In the genomic region with DNA sequence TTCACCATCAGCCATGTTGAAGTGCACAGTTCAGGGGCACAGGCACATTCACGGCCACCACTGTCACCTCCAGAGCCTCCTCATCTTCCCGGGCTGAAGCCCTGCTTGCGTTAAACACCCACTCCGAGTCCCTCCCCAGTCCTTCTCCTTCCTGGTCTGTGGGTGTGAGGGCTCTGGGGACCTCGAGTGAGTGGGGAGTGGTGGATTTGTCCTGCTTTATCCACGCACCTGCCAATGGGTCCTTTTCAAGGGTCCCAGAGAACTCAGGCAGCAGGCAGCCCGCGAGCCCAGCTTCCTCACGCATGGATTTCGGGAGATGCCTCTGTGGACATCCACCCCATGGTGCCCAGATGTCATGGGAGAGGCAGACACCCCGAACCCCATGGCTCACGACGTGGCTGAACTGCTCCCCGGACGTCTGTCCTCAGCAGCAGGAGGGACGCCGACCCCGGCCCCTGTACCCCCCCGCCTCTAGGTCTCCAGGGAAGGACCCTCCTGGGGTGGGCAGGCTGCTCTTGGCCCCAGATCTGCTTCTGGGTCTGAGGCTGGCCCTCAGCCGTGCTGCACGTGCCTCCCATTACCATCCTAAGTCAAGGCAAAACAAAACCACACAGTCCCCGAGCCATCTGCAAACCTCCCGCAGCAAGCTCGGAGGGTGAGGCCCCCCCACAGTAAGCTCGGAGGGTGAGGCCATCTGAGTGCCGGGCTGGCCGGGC, we compare ENCODE assay signal across 1 cellular context.
TF ChIP-seq lines count a peak whose summit lies in the region.

No MANE protein-coding gene starts in this region.

TF ChIP-seq in HepG2, 621 proteins besides CTCF, POLR2A, EP300 and RAD21 (continued from another document and continues in another):
- TF ChIP-seq ZBTB7B (CRISPR knock-in tag; IDR thresholded peaks at IDR 0.05) = no peak
- no peak for TF ChIP-seq PRDM4 (CRISPR knock-in tag; IDR thresholded peaks at IDR 0.05; ENCODE audit: borderline replicate concordance)
- TF ChIP-seq ZSCAN31 (CRISPR knock-in tag; IDR thresholded peaks at IDR 0.05; ENCODE audit: low read depth) = peak; percentile 59
- TF ChIP-seq NFIC (IDR thresholded peaks at IDR 0.05; ENCODE audit: low read length) = no peak
- TF ChIP-seq, protein P1, sequence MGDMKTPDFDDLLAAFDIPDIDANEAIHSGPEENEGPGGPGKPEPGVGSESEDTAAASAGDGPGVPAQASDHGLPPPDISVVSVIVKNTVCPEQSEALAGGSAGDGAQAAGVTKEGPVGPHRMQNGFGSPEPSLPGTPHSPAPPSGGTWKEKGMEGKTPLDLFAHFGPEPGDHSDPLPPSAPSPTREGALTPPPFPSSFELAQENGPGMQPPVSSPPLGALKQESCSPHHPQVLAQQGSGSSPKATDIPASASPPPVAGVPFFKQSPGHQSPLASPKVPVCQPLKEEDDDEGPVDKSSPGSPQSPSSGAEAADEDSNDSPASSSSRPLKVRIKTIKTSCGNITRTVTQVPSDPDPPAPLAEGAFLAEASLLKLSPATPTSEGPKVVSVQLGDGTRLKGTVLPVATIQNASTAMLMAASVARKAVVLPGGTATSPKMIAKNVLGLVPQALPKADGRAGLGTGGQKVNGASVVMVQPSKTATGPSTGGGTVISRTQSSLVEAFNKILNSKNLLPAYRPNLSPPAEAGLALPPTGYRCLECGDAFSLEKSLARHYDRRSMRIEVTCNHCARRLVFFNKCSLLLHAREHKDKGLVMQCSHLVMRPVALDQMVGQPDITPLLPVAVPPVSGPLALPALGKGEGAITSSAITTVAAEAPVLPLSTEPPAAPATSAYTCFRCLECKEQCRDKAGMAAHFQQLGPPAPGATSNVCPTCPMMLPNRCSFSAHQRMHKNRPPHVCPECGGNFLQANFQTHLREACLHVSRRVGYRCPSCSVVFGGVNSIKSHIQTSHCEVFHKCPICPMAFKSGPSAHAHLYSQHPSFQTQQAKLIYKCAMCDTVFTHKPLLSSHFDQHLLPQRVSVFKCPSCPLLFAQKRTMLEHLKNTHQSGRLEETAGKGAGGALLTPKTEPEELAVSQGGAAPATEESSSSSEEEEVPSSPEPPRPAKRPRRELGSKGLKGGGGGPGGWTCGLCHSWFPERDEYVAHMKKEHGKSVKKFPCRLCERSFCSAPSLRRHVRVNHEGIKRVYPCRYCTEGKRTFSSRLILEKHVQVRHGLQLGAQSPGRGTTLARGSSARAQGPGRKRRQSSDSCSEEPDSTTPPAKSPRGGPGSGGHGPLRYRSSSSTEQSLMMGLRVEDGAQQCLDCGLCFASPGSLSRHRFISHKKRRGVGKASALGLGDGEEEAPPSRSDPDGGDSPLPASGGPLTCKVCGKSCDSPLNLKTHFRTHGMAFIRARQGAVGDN (CRISPR knock-in tag; IDR thresholded peaks at IDR 0.05) = peak; percentile 69; the same call in 1 of the 2 replicates
- TF ChIP-seq THRA (CRISPR knock-in tag; IDR thresholded peaks at IDR 0.05; ENCODE audit: borderline replicate concordance) = no peak
- TF ChIP-seq SIN3B (IDR thresholded peaks at IDR 0.05; ENCODE audit: low read length) = no peak
- TF ChIP-seq, protein P2, sequence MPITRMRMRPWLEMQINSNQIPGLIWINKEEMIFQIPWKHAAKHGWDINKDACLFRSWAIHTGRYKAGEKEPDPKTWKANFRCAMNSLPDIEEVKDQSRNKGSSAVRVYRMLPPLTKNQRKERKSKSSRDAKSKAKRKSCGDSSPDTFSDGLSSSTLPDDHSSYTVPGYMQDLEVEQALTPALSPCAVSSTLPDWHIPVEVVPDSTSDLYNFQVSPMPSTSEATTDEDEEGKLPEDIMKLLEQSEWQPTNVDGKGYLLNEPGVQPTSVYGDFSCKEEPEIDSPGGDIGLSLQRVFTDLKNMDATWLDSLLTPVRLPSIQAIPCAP (CRISPR knock-in tag; IDR thresholded peaks at IDR 0.05; ENCODE audit: low read depth) = no peak
- no peak for TF ChIP-seq GMEB2 (CRISPR knock-in tag; IDR thresholded peaks at IDR 0.05; ENCODE audit: low read depth)
- TF ChIP-seq, protein P3, sequence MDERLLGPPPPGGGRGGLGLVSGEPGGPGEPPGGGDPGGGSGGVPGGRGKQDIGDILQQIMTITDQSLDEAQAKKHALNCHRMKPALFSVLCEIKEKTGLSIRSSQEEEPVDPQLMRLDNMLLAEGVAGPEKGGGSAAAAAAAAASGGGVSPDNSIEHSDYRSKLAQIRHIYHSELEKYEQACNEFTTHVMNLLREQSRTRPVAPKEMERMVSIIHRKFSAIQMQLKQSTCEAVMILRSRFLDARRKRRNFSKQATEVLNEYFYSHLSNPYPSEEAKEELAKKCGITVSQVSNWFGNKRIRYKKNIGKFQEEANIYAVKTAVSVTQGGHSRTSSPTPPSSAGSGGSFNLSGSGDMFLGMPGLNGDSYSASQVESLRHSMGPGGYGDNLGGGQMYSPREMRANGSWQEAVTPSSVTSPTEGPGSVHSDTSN (CRISPR knock-in tag; IDR thresholded peaks at IDR 0.05) = no peak
- TF ChIP-seq ZNF331 (CRISPR knock-in tag; IDR thresholded peaks at IDR 0.05) = no peak
- TF ChIP-seq HNF4A (CRISPR knock-in tag; IDR thresholded peaks at IDR 0.05) = no peak
- TF ChIP-seq ZNF256 (CRISPR knock-in tag; conservative IDR thresholded peaks at IDR 0.05) = no peak
- no peak for TF ChIP-seq ZEB1 (IDR thresholded peaks at IDR 0.05; ENCODE audit: insufficient replicate concordance, low read depth)
- TF ChIP-seq, protein P4, sequence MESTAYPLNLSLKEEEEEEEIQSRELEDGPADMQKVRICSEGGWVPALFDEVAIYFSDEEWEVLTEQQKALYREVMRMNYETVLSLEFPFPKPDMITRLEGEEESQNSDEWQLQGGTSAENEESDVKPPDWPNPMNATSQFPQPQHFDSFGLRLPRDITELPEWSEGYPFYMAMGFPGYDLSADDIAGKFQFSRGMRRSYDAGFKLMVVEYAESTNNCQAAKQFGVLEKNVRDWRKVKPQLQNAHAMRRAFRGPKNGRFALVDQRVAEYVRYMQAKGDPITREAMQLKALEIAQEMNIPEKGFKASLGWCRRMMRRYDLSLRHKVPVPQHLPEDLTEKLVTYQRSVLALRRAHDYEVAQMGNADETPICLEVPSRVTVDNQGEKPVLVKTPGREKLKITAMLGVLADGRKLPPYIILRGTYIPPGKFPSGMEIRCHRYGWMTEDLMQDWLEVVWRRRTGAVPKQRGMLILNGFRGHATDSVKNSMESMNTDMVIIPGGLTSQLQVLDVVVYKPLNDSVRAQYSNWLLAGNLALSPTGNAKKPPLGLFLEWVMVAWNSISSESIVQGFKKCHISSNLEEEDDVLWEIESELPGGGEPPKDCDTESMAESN (CRISPR knock-in tag; conservative IDR thresholded peaks at IDR 0.05) = peak; percentile 63; the same call in 1 of the 2 replicates
- TF ChIP-seq ZNF432 (CRISPR knock-in tag; IDR thresholded peaks at IDR 0.05; ENCODE audit: borderline replicate concordance) = no peak
- no peak for TF ChIP-seq MYNN (CRISPR knock-in tag; IDR thresholded peaks at IDR 0.05; ENCODE audit: low read depth)
- TF ChIP-seq BORCS8-MEF2B (CRISPR knock-in tag; IDR thresholded peaks at IDR 0.05) = no peak
- TF ChIP-seq ARNT2 (CRISPR knock-in tag; IDR thresholded peaks at IDR 0.05; ENCODE audit: low read depth) = 0 out of 2 replicates have a peak, but pooled peaks have one; percentile 41
- TF ChIP-seq CBFB (CRISPR knock-in tag; IDR thresholded peaks at IDR 0.05) = no peak
- TF ChIP-seq EED (CRISPR knock-in tag; IDR thresholded peaks at IDR 0.05) = no peak
- no peak for TF ChIP-seq ZNF737 (CRISPR knock-in tag; IDR thresholded peaks at IDR 0.05; ENCODE audit: borderline replicate concordance)
- TF ChIP-seq SMC3 (IDR thresholded peaks at IDR 0.05; ENCODE audit: low read length) = no peak
- peak; percentile 62; the same call in 1 of the 2 replicates for TF ChIP-seq CSRNP1 (CRISPR knock-in tag; IDR thresholded peaks at IDR 0.05)
- TF ChIP-seq, protein P5, sequence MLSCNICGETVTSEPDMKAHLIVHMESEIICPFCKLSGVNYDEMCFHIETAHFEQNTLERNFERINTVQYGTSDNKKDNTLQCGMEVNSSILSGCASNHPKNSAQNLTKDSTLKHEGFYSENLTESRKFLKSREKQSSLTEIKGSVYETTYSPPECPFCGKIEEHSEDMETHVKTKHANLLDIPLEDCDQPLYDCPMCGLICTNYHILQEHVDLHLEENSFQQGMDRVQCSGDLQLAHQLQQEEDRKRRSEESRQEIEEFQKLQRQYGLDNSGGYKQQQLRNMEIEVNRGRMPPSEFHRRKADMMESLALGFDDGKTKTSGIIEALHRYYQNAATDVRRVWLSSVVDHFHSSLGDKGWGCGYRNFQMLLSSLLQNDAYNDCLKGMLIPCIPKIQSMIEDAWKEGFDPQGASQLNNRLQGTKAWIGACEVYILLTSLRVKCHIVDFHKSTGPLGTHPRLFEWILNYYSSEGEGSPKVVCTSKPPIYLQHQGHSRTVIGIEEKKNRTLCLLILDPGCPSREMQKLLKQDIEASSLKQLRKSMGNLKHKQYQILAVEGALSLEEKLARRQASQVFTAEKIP (CRISPR knock-in tag; IDR thresholded peaks at IDR 0.05; ENCODE audit: borderline replicate concordance) = no peak
- no peak for TF ChIP-seq MATR3 (CRISPR knock-in tag; IDR thresholded peaks at IDR 0.05)
- no peak for TF ChIP-seq ZBTB20 (CRISPR knock-in tag; IDR thresholded peaks at IDR 0.05; ENCODE audit: borderline replicate concordance, low read depth)
- TF ChIP-seq ZNF275 (CRISPR knock-in tag; IDR thresholded peaks at IDR 0.05; ENCODE audit: borderline replicate concordance) = no peak
- TF ChIP-seq, protein P6, sequence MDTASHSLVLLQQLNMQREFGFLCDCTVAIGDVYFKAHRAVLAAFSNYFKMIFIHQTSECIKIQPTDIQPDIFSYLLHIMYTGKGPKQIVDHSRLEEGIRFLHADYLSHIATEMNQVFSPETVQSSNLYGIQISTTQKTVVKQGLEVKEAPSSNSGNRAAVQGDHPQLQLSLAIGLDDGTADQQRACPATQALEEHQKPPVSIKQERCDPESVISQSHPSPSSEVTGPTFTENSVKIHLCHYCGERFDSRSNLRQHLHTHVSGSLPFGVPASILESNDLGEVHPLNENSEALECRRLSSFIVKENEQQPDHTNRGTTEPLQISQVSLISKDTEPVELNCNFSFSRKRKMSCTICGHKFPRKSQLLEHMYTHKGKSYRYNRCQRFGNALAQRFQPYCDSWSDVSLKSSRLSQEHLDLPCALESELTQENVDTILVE (CRISPR knock-in tag; IDR thresholded peaks at IDR 0.05) = no peak
- no peak for TF ChIP-seq NFE2L2 (IDR thresholded peaks at IDR 0.05; ENCODE audit: low read length)
